8 cellular contexts compared by ENCODE assay signal in genomic region chr1:41361495-41362356, GRCh38. TPM values are rescaled to one million over a fixed set of nuclear protein-coding genes. Genes with fewer than 3 reads are reported as not detected.
A peak's percentile ranks its signal among the peaks of the same experiment; 100 is the strongest.
DNase-seq lines count a peak whose midpoint lies in the region; ATAC-seq and TF ChIP-seq lines count a peak whose summit lies in the region.

No MANE protein-coding gene starts in this region.

- no peak for TF ChIP-seq CTCF in HFF-Myc (IDR thresholded peaks at IDR 0.05; ENCODE audit: low read depth, low read length, missing control alignments)
- no peak for TF ChIP-seq CTCF in chondrocyte (IDR thresholded peaks at IDR 0.05)
- TF ChIP-seq CTCF in natural killer cell (IDR thresholded peaks at IDR 0.05): no peak

- no peak for DNase-seq in activated CD8-positive, alpha-beta memory T cell treated with anti-CD3 and anti-CD28 coated beads, Interleukin-2, amount 10 ng/mL, durations not matched to agents 7 days and 5 days
- DNase-seq in activated CD8-positive, alpha-beta memory T cell treated with anti-CD3 and anti-CD28 coated beads for 24 hours: no peak
- DNase-seq in HFF-Myc (ENCODE audit: extremely low read depth, low read depth) (no peak), NCI-H774 (lab: John Stamatoyannopoulos, UW) (peak; percentile 80), chondrocyte (ENCODE audit: low spot score) (peak; percentile 82), natural killer cell (no peak), NCI-H128 (lab: John Stamatoyannopoulos, UW; ENCODE audit: unreplicated experiment) (no peak), MV-4-11 (lab: John Stamatoyannopoulos, UW) (no peak)

- peaks cover 45% of the 10 kb centered on the region for H3K27me3 Mint-ChIP-seq in activated CD8-positive, alpha-beta memory T cell treated with anti-CD3 and anti-CD28 coated beads, Interleukin-2, amount 10 ng/mL, durations not matched to agents 7 days and 5 days
- no peaks in the 10 kb centered on the region for H3K27me3 Mint-ChIP-seq in chondrocyte (ENCODE audit: low read depth)
- peaks cover 31 to 39% of the 10 kb centered on the region in 2 donors for H3K27me3 Mint-ChIP-seq in natural killer cell (ENCODE audit: low read depth in 2 of 2)

- peak overlapping the region; percentile 30 for H3K4me3 ChIP-seq in HFF-Myc (replicated peaks; ENCODE audit: low read depth, low read length)

- peak; percentile 35 for ATAC-seq in activated CD8-positive, alpha-beta memory T cell treated with anti-CD3 and anti-CD28 coated beads, Interleukin-2, amount 10 ng/mL, durations not matched to agents 7 days and 5 days
- peak in 2 of 3 donors; percentile 3 to 17 for ATAC-seq in natural killer cell

- no peak overlapping the region for H3K27ac Mint-ChIP-seq in activated CD8-positive, alpha-beta memory T cell treated with anti-CD3 and anti-CD28 coated beads, Interleukin-2, amount 10 ng/mL, durations not matched to agents 7 days and 5 days
- H3K27ac Mint-ChIP-seq in chondrocyte (ENCODE audit: unreplicated experiment) (no peak overlapping the region), natural killer cell (peak overlapping the region in 1 of 2 donors; percentile 86)

- H3K4me1 Mint-ChIP-seq in activated CD8-positive, alpha-beta memory T cell treated with anti-CD3 and anti-CD28 coated beads, Interleukin-2, amount 10 ng/mL, durations not matched to agents 7 days and 5 days: peaks cover 7% of the 10 kb centered on the region
- H3K4me1 Mint-ChIP-seq in chondrocyte (ENCODE audit: low read depth): peaks cover 53% of the 10 kb centered on the region
- peaks cover 0 to 35% of the 10 kb centered on the region in 2 donors for H3K4me1 Mint-ChIP-seq in natural killer cell

- no peaks in the 10 kb centered on the region for H3K9me3 Mint-ChIP-seq in activated CD8-positive, alpha-beta memory T cell treated with anti-CD3 and anti-CD28 coated beads, Interleukin-2, amount 10 ng/mL, durations not matched to agents 7 days and 5 days (ENCODE audit: low read depth)
- H3K9me3 Mint-ChIP-seq in chondrocyte (ENCODE audit: low read depth) (no peaks in the 10 kb centered on the region), natural killer cell (no peaks in the 10 kb centered on the region)

- H3K4me3 Mint-ChIP-seq in activated CD8-positive, alpha-beta memory T cell treated with anti-CD3 and anti-CD28 coated beads, Interleukin-2, amount 10 ng/mL, durations not matched to agents 7 days and 5 days: no peak overlapping the region
- H3K4me3 Mint-ChIP-seq in chondrocyte (ENCODE audit: unreplicated experiment) (peak overlapping the region; percentile 48), natural killer cell (peak overlapping the region; percentile 71)

- CTCF ChIA-PET in activated CD8-positive, alpha-beta memory T cell treated with anti-CD3 and anti-CD28 coated beads, Interleukin-2, amount 10 ng/mL, durations not matched to agents 7 days and 5 days (lab: Charles Lee): interaction anchor here (0.9 to 2.1 kb wide), 6 partner anchors 9 to 71 kb away, joined by 3 to 8 read pairs (median 4); no protein-coding TSS in a partner anchor

- H3K36me3 Mint-ChIP-seq in activated CD8-positive, alpha-beta memory T cell treated with anti-CD3 and anti-CD28 coated beads, Interleukin-2, amount 10 ng/mL, durations not matched to agents 7 days and 5 days: no peaks in the 10 kb centered on the region
- no peaks in the 10 kb centered on the region for H3K36me3 Mint-ChIP-seq in chondrocyte (ENCODE audit: low read depth)
- H3K36me3 Mint-ChIP-seq in natural killer cell: no peaks in the 10 kb centered on the region

- intact Hi-C loops in natural killer cell (cut with micrococcal nuclease): loop anchor here (1.0 to 2.0 kb wide), 2 partner anchors 21 to 56 kb away; no protein-coding TSS in a partner anchor

RNA-seq across cellular contexts. Expression of gene FOXO6, which starts 0.5 kb away (rescaled TPM):
- total RNA-seq in activated CD8-positive, alpha-beta memory T cell treated with anti-CD3 and anti-CD28 coated beads, Interleukin-2, amount 10 ng/mL, durations not matched to agents 7 days and 5 days: not detected
- 1.1 to 3.2 TPM (median 1.7 TPM) in 3 replicates for total RNA-seq in chondrocyte
- total RNA-seq in natural killer cell: 1 to 10 TPM; 1.2 to 3.3 (median 1.7) TPM

Comparison
In these comparisons a context has a peak if more than half of its experiments do, and no peak if none do; other contexts are left out.
1. DNase-seq: peak in NCI-H774 (single experiment) and chondrocyte (single experiment); none in activated CD8-positive, alpha-beta memory T cell treated with anti-CD3 and anti-CD28 coated beads, Interleukin-2, amount 10 ng/mL, durations not matched to agents 7 days and 5 days (single experiment), activated CD8-positive, alpha-beta memory T cell treated with anti-CD3 and anti-CD28 coated beads for 24 hours (single experiment), HFF-Myc (single experiment), natural killer cell (single experiment), NCI-H128 (single experiment) and MV-4-11 (single experiment).